ENCODE assay signal across 20 cellular contexts in the genomic region with DNA sequence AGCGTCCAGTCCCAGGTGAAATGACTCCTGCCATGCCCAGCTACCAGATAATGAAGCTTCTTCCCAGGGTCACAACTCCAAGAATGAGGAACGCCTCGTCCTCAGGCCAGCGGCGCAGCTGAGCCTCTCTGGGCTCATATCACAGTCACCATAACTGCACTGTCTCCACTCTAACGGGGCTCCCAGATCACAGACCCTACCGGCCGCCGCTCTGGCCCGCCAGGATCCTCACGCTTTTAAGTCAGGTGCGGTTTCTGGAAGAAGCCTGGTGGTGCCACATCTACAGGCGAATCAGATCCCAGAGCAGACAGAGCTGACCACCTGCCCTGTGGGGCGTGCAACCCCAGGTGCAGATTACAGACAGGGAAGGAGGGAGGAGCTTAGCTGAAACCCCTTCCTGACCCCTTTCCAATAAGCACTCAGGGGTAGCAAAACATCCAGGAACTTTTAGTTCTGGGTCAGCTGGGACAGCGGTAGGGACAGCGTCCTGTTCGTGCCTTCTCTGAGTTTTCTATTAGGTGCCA.
"Had no signal": no experiment of that assay in that cellular context is flagged by ENCODE, and none has a peak within 500 bp of the region (broad histone marks: within the 10 kb centered on the region; RNA-seq: fewer than 3 reads in every experiment).

No MANE protein-coding gene starts in this region.

- ATAC-seq: activated CD4-positive, alpha-beta T cell treated with anti-CD3 and anti-CD28 coated beads for 36 hours; activated CD8-positive, alpha-beta T cell treated with anti-CD3 and anti-CD28 coated beads for 36 hours; heart left ventricle; left ventricle myocardium superior; psoas muscle; sciatic nerve; stimulated activated naive CD8-positive, alpha-beta T cell treated with anti-CD3 and anti-CD28 coated beads, Interleukin-15, amount 100 ng/mL, for 72 hours had no signal

- H3K36me3 ChIP-seq: cardiac muscle cell, heart left ventricle, uterus had no signal

- DNase-seq: activated CD4-positive, alpha-beta T cell treated with anti-CD3 and anti-CD28 coated beads for 36 hours; activated CD8-positive, alpha-beta memory T cell treated with anti-CD3 and anti-CD28 coated beads, Interleukin-2, amount 50 U/mL, for 48 hours; activated CD8-positive, alpha-beta T cell treated with anti-CD3 and anti-CD28 coated beads for 36 hours; activated naive CD4-positive, alpha-beta T cell; effector CD8-positive, alpha-beta T cell; heart left ventricle; left ventricle myocardium superior; psoas muscle; stimulated activated CD4-positive, alpha-beta T cell treated with anti-CD3 and anti-CD28 coated beads, Interleukin-2, amount 100 ng/mL, for 48 hours; stimulated activated naive CD8-positive, alpha-beta T cell treated with anti-CD3 and anti-CD28 coated beads, Interleukin-15, amount 100 ng/mL, for 72 hours; T1000; testis; uterus had no signal

- H3K27me3 ChIP-seq: heart left ventricle, testis, uterus had no signal

- H3K27me3 Mint-ChIP-seq: activated CD4-positive, alpha-beta T cell treated with anti-CD3 and anti-CD28 coated beads for 36 hours; activated CD8-positive, alpha-beta T cell treated with anti-CD3 and anti-CD28 coated beads for 36 hours; stimulated activated naive CD8-positive, alpha-beta T cell treated with anti-CD3 and anti-CD28 coated beads, Interleukin-15, amount 100 ng/mL, for 72 hours had no signal

- H3K4me3 ChIP-seq: cardiac muscle cell, coronary artery, heart left ventricle, psoas muscle, testis, uterus had no signal

- FAIRE-seq: frontal cortex, keratinocyte had no signal

- H3K27ac ChIP-seq: cardiac muscle cell, psoas muscle, VCaP had no signal

- H3K9me3 ChIP-seq: heart left ventricle, psoas muscle, testis, uterus had no signal

- H3K4me1 ChIP-seq: uterus had no signal

- H3K4me3 Mint-ChIP-seq: activated CD4-positive, alpha-beta T cell treated with anti-CD3 and anti-CD28 coated beads for 36 hours; activated CD8-positive, alpha-beta T cell treated with anti-CD3 and anti-CD28 coated beads for 36 hours; activated T-helper 1 cell treated with anti-CD3 and anti-CD28 coated beads, Interleukin-12 subunit alpha, Interleukin-12 subunit beta, Interleukin-2, Interleukin-4 antibody, amounts not matched to agents 30 ng/mL and 10 ng/mL and 1 ng/mL, durations not matched to agents 14 hours and 24 hours and 36 hours; stimulated activated naive CD8-positive, alpha-beta T cell treated with anti-CD3 and anti-CD28 coated beads, Interleukin-15, amount 100 ng/mL, for 72 hours had no signal

- H3K9me3 Mint-ChIP-seq: activated CD8-positive, alpha-beta T cell treated with anti-CD3 and anti-CD28 coated beads for 36 hours; activated T-helper 1 cell treated with anti-CD3 and anti-CD28 coated beads, Interleukin-12 subunit alpha, Interleukin-12 subunit beta, Interleukin-2, Interleukin-4 antibody, amounts not matched to agents 30 ng/mL and 10 ng/mL and 1 ng/mL, durations not matched to agents 14 hours and 24 hours and 36 hours; stimulated activated naive CD8-positive, alpha-beta T cell treated with anti-CD3 and anti-CD28 coated beads, Interleukin-15, amount 100 ng/mL, for 72 hours had no signal

- H3K27ac Mint-ChIP-seq: activated CD4-positive, alpha-beta T cell treated with anti-CD3 and anti-CD28 coated beads for 36 hours; activated CD8-positive, alpha-beta T cell treated with anti-CD3 and anti-CD28 coated beads for 36 hours; activated T-helper 1 cell treated with anti-CD3 and anti-CD28 coated beads, Interleukin-12 subunit alpha, Interleukin-12 subunit beta, Interleukin-2, Interleukin-4 antibody, amounts not matched to agents 30 ng/mL and 10 ng/mL and 1 ng/mL, durations not matched to agents 14 hours and 24 hours and 36 hours had no signal
